ENCODE assay signal across 13 cellular contexts in genomic region chr20:60086936-60087562, GRCh38.
A peak's percentile ranks its signal among the peaks of the same experiment; 100 is the strongest.
DNase-seq lines count a peak whose midpoint lies in the region; ATAC-seq and TF ChIP-seq lines count a peak whose summit lies in the region.
"Had no signal": no experiment of that assay in that cellular context is flagged by ENCODE, and none has a peak within 500 bp of the region (broad histone marks: within the 10 kb centered on the region; RNA-seq: fewer than 3 reads in every experiment).

No MANE protein-coding gene starts in this region.

- H3K4me3 Mint-ChIP-seq in stimulated activated naive CD8-positive, alpha-beta T cell treated with anti-CD3 and anti-CD28 coated beads, Interleukin-15, amount 100 ng/mL, for 72 hours, result peak overlapping the region; percentile 48 to 53
- H3K4me3 Mint-ChIP-seq in activated CD4-positive, alpha-beta memory T cell treated with anti-CD3 and anti-CD28 coated beads, Interleukin-2, amount 10 ng/mL, durations not matched to agents 7 days and 5 days, result peak overlapping the region; percentile 41
- peak overlapping the region in 8 of 10 donors; percentile 18 to 74 (median 61) for H3K4me3 Mint-ChIP-seq in naive thymus-derived CD4-positive, alpha-beta T cell
- H3K4me3 Mint-ChIP-seq: GM23338 had no signal

- intact Hi-C loops in naive thymus-derived CD4-positive, alpha-beta T cell (cut with micrococcal nuclease), result no loop called here
- intact Hi-C loops in mucosa of descending colon (cut with DNase I, micrococcal nuclease), result no loop called here

- H3K9me3 Mint-ChIP-seq in stimulated activated naive CD8-positive, alpha-beta T cell treated with anti-CD3 and anti-CD28 coated beads, Interleukin-15, amount 100 ng/mL, for 72 hours, result peaks cover 0 to under 1% of the 10 kb centered on the region in 2 donors
- no peaks in the 10 kb centered on the region for H3K9me3 Mint-ChIP-seq in activated CD4-positive, alpha-beta memory T cell treated with anti-CD3 and anti-CD28 coated beads, Interleukin-2, amount 10 ng/mL, durations not matched to agents 7 days and 5 days
- H3K9me3 Mint-ChIP-seq in naive thymus-derived CD4-positive, alpha-beta T cell, result peaks cover 0 to 2% (median 0%) of the 10 kb centered on the region in 11 donors

- peak; percentile 50 for ATAC-seq in stimulated activated naive CD8-positive, alpha-beta T cell treated with anti-CD3 and anti-CD28 coated beads, Interleukin-15, amount 100 ng/mL, for 72 hours
- ATAC-seq in stimulated activated naive CD8-positive, alpha-beta T cell treated with anti-CD3 and anti-CD28 coated beads, Interleukin-15, Interleukin-2, amounts not matched to agents 100 U/mL and 50 U/mL, for 24 hours, result no peak
- ATAC-seq in naive thymus-derived CD4-positive, alpha-beta T cell, result no peak
- ATAC-seq in HG03045 (IDR thresholded peaks at IDR 0.05; ENCODE audit: unreplicated experiment) (no peak), mucosa of descending colon (no peak)
- ATAC-seq: GM23338, SK-N-SH treated with all-trans-retinoic acid at 6 μM for 48 hours had no signal

- H3K36me3 ChIP-seq in naive thymus-derived CD4-positive, alpha-beta T cell (ENCODE audit: control insufficient read depth in 2 of 3, insufficient read depth in 3 of 3, low read length in 3 of 3), result no peaks in the 10 kb centered on the region
- H3K36me3 ChIP-seq in mucosa of descending colon (ENCODE audit: low read depth), result no peaks in the 10 kb centered on the region
- H3K36me3 ChIP-seq: ovary had no signal

- no peaks in the 10 kb centered on the region for H3K4me1 ChIP-seq in naive thymus-derived CD4-positive, alpha-beta T cell (ENCODE audit: control insufficient read depth in 2 of 2, insufficient read depth in 2 of 2, low read length in 2 of 2)
- no peaks in the 10 kb centered on the region for H3K4me1 ChIP-seq in mucosa of descending colon (ENCODE audit: low read depth)

- CTCF ChIA-PET in activated CD4-positive, alpha-beta memory T cell treated with anti-CD3 and anti-CD28 coated beads, Interleukin-2, amount 10 ng/mL, durations not matched to agents 7 days and 5 days (lab: Charles Lee), result no interaction called here
- CTCF ChIA-PET in naive thymus-derived CD4-positive, alpha-beta T cell (lab: Charles Lee), result no interaction called here

- no peaks in the 10 kb centered on the region for H3K36me3 Mint-ChIP-seq in activated CD4-positive, alpha-beta memory T cell treated with anti-CD3 and anti-CD28 coated beads, Interleukin-2, amount 10 ng/mL, durations not matched to agents 7 days and 5 days (ENCODE audit: low read depth)
- peaks cover 0 to 4% (median 0%) of the 10 kb centered on the region in 5 donors for H3K36me3 Mint-ChIP-seq in naive thymus-derived CD4-positive, alpha-beta T cell

- no peak for TF ChIP-seq CTCF in mucosa of descending colon (IDR thresholded peaks at IDR 0.05)

- H3K27ac ChIP-seq in naive thymus-derived CD4-positive, alpha-beta T cell (ENCODE audit: low read depth, low read length), result no peak overlapping the region
- H3K27ac ChIP-seq: ovary had no signal

- peaks cover 0 to 4% of the 10 kb centered on the region in 2 donors for H3K27me3 ChIP-seq in naive thymus-derived CD4-positive, alpha-beta T cell (ENCODE audit: control insufficient read depth in 2 of 2, insufficient read depth in 2 of 2, low read length in 2 of 2)
- H3K27me3 ChIP-seq: ovary had no signal

- no peak overlapping the region for H3K27ac Mint-ChIP-seq in stimulated activated naive CD8-positive, alpha-beta T cell treated with anti-CD3 and anti-CD28 coated beads, Interleukin-15, amount 100 ng/mL, for 72 hours
- H3K27ac Mint-ChIP-seq in activated CD4-positive, alpha-beta memory T cell treated with anti-CD3 and anti-CD28 coated beads, Interleukin-2, amount 10 ng/mL, durations not matched to agents 7 days and 5 days, result no peak overlapping the region
- H3K27ac Mint-ChIP-seq in naive thymus-derived CD4-positive, alpha-beta T cell, result no peak overlapping the region
- H3K27ac Mint-ChIP-seq: GM23338 had no signal

- POLR2A ChIA-PET in activated CD4-positive, alpha-beta memory T cell treated with anti-CD3 and anti-CD28 coated beads, Interleukin-2, amount 10 ng/mL, durations not matched to agents 7 days and 5 days (lab: Charles Lee), result no interaction called here
- POLR2A ChIA-PET in naive thymus-derived CD4-positive, alpha-beta T cell (lab: Charles Lee), result no interaction called here

- peaks cover 66% of the 10 kb centered on the region for H3K27me3 Mint-ChIP-seq in stimulated activated naive CD8-positive, alpha-beta T cell treated with anti-CD3 and anti-CD28 coated beads, Interleukin-15, amount 100 ng/mL, for 72 hours
- H3K27me3 Mint-ChIP-seq in activated CD4-positive, alpha-beta memory T cell treated with anti-CD3 and anti-CD28 coated beads, Interleukin-2, amount 10 ng/mL, durations not matched to agents 7 days and 5 days, result peaks cover 16% of the 10 kb centered on the region
- peaks cover 14 to 44% (median 26%) of the 10 kb centered on the region in 5 donors for H3K27me3 Mint-ChIP-seq in naive thymus-derived CD4-positive, alpha-beta T cell

- no peak for DNase-seq in stimulated activated naive CD8-positive, alpha-beta T cell treated with anti-CD3 and anti-CD28 coated beads, Interleukin-15, amount 100 ng/mL, for 72 hours
- no peak for DNase-seq in stimulated activated naive CD8-positive, alpha-beta T cell treated with anti-CD3 and anti-CD28 coated beads, Interleukin-15, Interleukin-2, amounts not matched to agents 100 U/mL and 50 U/mL, for 24 hours
- no peak for DNase-seq in activated CD4-positive, alpha-beta memory T cell treated with anti-CD3 and anti-CD28 coated beads, Interleukin-2, amount 10 ng/mL, durations not matched to agents 7 days and 5 days
- no peak for DNase-seq in naive thymus-derived CD4-positive, alpha-beta T cell
- DNase-seq in HPDE6-E6E7 (ENCODE audit: extremely low spot score) (no peak), cerebellar nuclear complex (lab: John Stamatoyannopoulos, UW) (no peak), mucosa of descending colon (no peak)
- DNase-seq: ovary; stimulated activated CD8-positive, alpha-beta memory T cell treated with anti-CD3 and anti-CD28 coated beads, Interleukin-4, amount 100 ng/mL, for 48 hours had no signal

- peaks cover 9% of the 10 kb centered on the region for H3K4me1 Mint-ChIP-seq in stimulated activated naive CD8-positive, alpha-beta T cell treated with anti-CD3 and anti-CD28 coated beads, Interleukin-15, amount 100 ng/mL, for 72 hours
- H3K4me1 Mint-ChIP-seq in activated CD4-positive, alpha-beta memory T cell treated with anti-CD3 and anti-CD28 coated beads, Interleukin-2, amount 10 ng/mL, durations not matched to agents 7 days and 5 days, result peaks cover 7% of the 10 kb centered on the region
- H3K4me1 Mint-ChIP-seq in naive thymus-derived CD4-positive, alpha-beta T cell, result peaks cover 0 to 11% (median 4%) of the 10 kb centered on the region in 7 donors
- H3K4me1 Mint-ChIP-seq: GM23338 had no signal

- no peak overlapping the region for H3K4me3 ChIP-seq in naive thymus-derived CD4-positive, alpha-beta T cell (ENCODE audit: low read length)
- H3K4me3 ChIP-seq in mucosa of descending colon, result no peak overlapping the region
- H3K4me3 ChIP-seq: GM23338, lung, ovary had no signal

- no peaks in the 10 kb centered on the region for H3K9me3 ChIP-seq in naive thymus-derived CD4-positive, alpha-beta T cell (ENCODE audit: control insufficient read depth in 2 of 3, low read length in 3 of 3)
- no peaks in the 10 kb centered on the region for H3K9me3 ChIP-seq in mucosa of descending colon
- H3K9me3 ChIP-seq: ovary had no signal
